Comparison of ENCODE assay signal across 25 cellular contexts in the genomic region with DNA sequence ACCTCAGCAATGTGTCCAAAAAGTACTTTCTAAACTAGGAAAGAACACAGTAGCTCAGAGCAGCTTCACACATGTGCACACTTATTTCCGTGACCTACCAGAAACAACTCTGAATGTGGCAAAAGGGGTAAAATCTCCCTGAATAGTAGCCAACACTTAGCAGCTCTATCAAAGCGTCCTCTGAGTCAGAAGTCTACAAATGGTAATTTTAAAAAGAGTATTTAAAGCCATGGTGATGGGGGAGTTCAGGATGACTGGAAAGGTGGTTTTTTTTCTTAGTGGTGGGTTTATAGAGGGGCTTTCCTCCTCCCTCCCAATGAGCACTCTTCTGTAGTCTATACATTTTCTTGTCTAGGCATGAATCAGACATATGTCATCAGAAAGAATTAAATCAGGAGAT.
A peak's percentile ranks its signal among the peaks of the same experiment; 100 is the strongest.
DNase-seq lines count a peak whose midpoint lies in the region; ATAC-seq lines count a peak whose summit lies in the region.
"Had no signal": no experiment of that assay in that cellular context is flagged by ENCODE, and none has a peak within 500 bp of the region (broad histone marks: within the 10 kb centered on the region; RNA-seq: fewer than 3 reads in every experiment).

No MANE protein-coding gene starts in this region.

- H3K36me3 Mint-ChIP-seq in activated naive CD8-positive, alpha-beta T cell treated with anti-CD3 and anti-CD28 coated beads, Interleukin-2, amount 50 U/mL, for 24 hours (ENCODE audit: low read depth): peaks cover 2% of the 10 kb centered on the region
- no peaks in the 10 kb centered on the region for H3K36me3 Mint-ChIP-seq in activated naive CD8-positive, alpha-beta T cell treated with anti-CD3 and anti-CD28 coated beads for 36 hours
- H3K36me3 Mint-ChIP-seq: IgD-negative memory B cell had no signal

- no peak for DNase-seq in activated naive CD8-positive, alpha-beta T cell treated with anti-CD3 and anti-CD28 coated beads, Interleukin-2, amount 50 U/mL, for 24 hours
- DNase-seq in activated naive CD8-positive, alpha-beta T cell treated with anti-CD3 and anti-CD28 coated beads for 36 hours: no peak
- DNase-seq in NCI-H2081 (lab: John Stamatoyannopoulos, UW) (no peak), NCI-H146 treated with DMSO at 0.1 percent for 48 hours (lab: John Stamatoyannopoulos, UW; ENCODE audit: unreplicated experiment) (no peak), NCI-H1105 (lab: John Stamatoyannopoulos, UW) (no peak)
- DNase-seq: activated CD4-positive, alpha-beta T cell treated with anti-CD3 and anti-CD28 coated beads for 48 hours; activated CD8-positive, alpha-beta memory T cell treated with anti-CD3 and anti-CD28 coated beads, Interleukin-2, amount 50 U/mL, for 4 hours; activated effector memory CD4-positive, alpha-beta T cell treated with anti-CD3 and anti-CD28 coated beads, Interleukin-2, amount 50 U/mL, for 16 hours; adrenal gland; colonic mucosa; DMS79 treated with DMSO at 0.1 percent for 48 hours; GOT3; lower lobe of right lung; mucosa of descending colon; NCI-H1417 treated with DMSO at 0.1 percent for 48 hours; NCI-H510A treated with DMSO at 0.1 percent for 48 hours; nephron progenitor cell; pancreas; right cardiac atrium; T-helper 17 cell; upper lobe of right lung had no signal

- no peak overlapping the region for H3K4me3 Mint-ChIP-seq in activated naive CD8-positive, alpha-beta T cell treated with anti-CD3 and anti-CD28 coated beads, Interleukin-2, amount 50 U/mL, for 24 hours
- no peak overlapping the region for H3K4me3 Mint-ChIP-seq in activated naive CD8-positive, alpha-beta T cell treated with anti-CD3 and anti-CD28 coated beads for 36 hours
- H3K4me3 Mint-ChIP-seq: IgD-negative memory B cell, nephron progenitor cell, T-helper 17 cell had no signal

- H3K4me1 Mint-ChIP-seq in activated naive CD8-positive, alpha-beta T cell treated with anti-CD3 and anti-CD28 coated beads, Interleukin-2, amount 50 U/mL, for 24 hours: peaks cover 2% of the 10 kb centered on the region
- no peaks in the 10 kb centered on the region for H3K4me1 Mint-ChIP-seq in activated naive CD8-positive, alpha-beta T cell treated with anti-CD3 and anti-CD28 coated beads for 36 hours

- peak; percentile 82 for ATAC-seq in activated naive CD8-positive, alpha-beta T cell treated with anti-CD3 and anti-CD28 coated beads, Interleukin-2, amount 50 U/mL, for 24 hours
- peak; percentile 85 for ATAC-seq in HG02610 (IDR thresholded peaks at IDR 0.05; ENCODE audit: unreplicated experiment)
- peak; percentile 58 for ATAC-seq in HG03432 (IDR thresholded peaks at IDR 0.05; ENCODE audit: unreplicated experiment)
- no peak for ATAC-seq in GM19463 (IDR thresholded peaks at IDR 0.05; ENCODE audit: unreplicated experiment)
- ATAC-seq: lower lobe of right lung, mucosa of descending colon, pancreas, right cardiac atrium, T-helper 17 cell, upper lobe of right lung had no signal

- H3K27me3 Mint-ChIP-seq in activated naive CD8-positive, alpha-beta T cell treated with anti-CD3 and anti-CD28 coated beads, Interleukin-2, amount 50 U/mL, for 24 hours: peaks cover 29% of the 10 kb centered on the region
- peaks cover 63% of the 10 kb centered on the region for H3K27me3 Mint-ChIP-seq in activated naive CD8-positive, alpha-beta T cell treated with anti-CD3 and anti-CD28 coated beads for 36 hours

- no peak overlapping the region for H3K27ac Mint-ChIP-seq in activated naive CD8-positive, alpha-beta T cell treated with anti-CD3 and anti-CD28 coated beads, Interleukin-2, amount 50 U/mL, for 24 hours
- no peak overlapping the region for H3K27ac Mint-ChIP-seq in activated naive CD8-positive, alpha-beta T cell treated with anti-CD3 and anti-CD28 coated beads for 36 hours
- H3K27ac Mint-ChIP-seq: IgD-negative memory B cell, nephron progenitor cell, T-helper 17 cell had no signal

- no peaks in the 10 kb centered on the region for H3K9me3 Mint-ChIP-seq in activated naive CD8-positive, alpha-beta T cell treated with anti-CD3 and anti-CD28 coated beads, Interleukin-2, amount 50 U/mL, for 24 hours
- H3K9me3 Mint-ChIP-seq in activated naive CD8-positive, alpha-beta T cell treated with anti-CD3 and anti-CD28 coated beads for 36 hours: no peaks in the 10 kb centered on the region
- H3K9me3 Mint-ChIP-seq: IgD-negative memory B cell, nephron progenitor cell had no signal
